14 cellular contexts compared by ENCODE assay signal in genomic region chr1:41500781-41501518, GRCh38. TPM values are rescaled to one million over a fixed set of nuclear protein-coding genes. Genes with fewer than 3 reads are reported as not detected.
A peak's percentile ranks its signal among the peaks of the same experiment; 100 is the strongest.
DNase-seq lines count a peak whose midpoint lies in the region; ATAC-seq and TF ChIP-seq lines count a peak whose summit lies in the region.
"Had no signal": no experiment of that assay in that cellular context is flagged by ENCODE, and none has a peak within 500 bp of the region (broad histone marks: within the 10 kb centered on the region; RNA-seq: fewer than 3 reads in every experiment).

No MANE protein-coding gene starts in this region.

- peak overlapping the region; percentile 29 for H2BK5ac ChIP-seq in mesendoderm (ENCODE audit: low read length)

- no peak for TF ChIP-seq POLR2A in breast epithelium (IDR thresholded peaks at IDR 0.05)

- no peaks in the 10 kb centered on the region for H3K79me1 ChIP-seq in mesendoderm (ENCODE audit: low read length)

- H3K36me3 ChIP-seq in breast epithelium (no peaks in the 10 kb centered on the region), mesendoderm (ENCODE audit: control insufficient read depth, insufficient read depth, low read length) (no peaks in the 10 kb centered on the region), tibial artery (no peaks in the 10 kb centered on the region)

- H4K5ac ChIP-seq in mesendoderm (ENCODE audit: low read length), result no peak overlapping the region

- TF ChIP-seq CTCF in breast epithelium (IDR thresholded peaks at IDR 0.05) (no peak), tibial artery (IDR thresholded peaks at IDR 0.05) (no peak)

- no CpG with 5 or more reads among the region's 7 CpGs for WGBS in mesendoderm (ENCODE audit: extremely low coverage, insufficient coverage, low lambda C conversion rate)

- DNase-seq in NCI-H2029 treated with DMSO at 0.1 percent for 48 hours (lab: John Stamatoyannopoulos, UW) (peak; percentile 100), NCI-H2029 (lab: John Stamatoyannopoulos, UW) (no peak), breast epithelium (ENCODE audit: low spot score in 2 of 2) (no peak), mesendoderm (peak; percentile 98), tibial artery (no peak), epidermal melanocyte (ENCODE audit: insufficient read length, low spot score) (no peak), amniotic stem cell (lab: John Stamatoyannopoulos, UW) (no peak)
- DNase-seq: DND-41, erythroblast had no signal

- peak overlapping the region; percentile 76 for H3K4ac ChIP-seq in mesendoderm (ENCODE audit: low read depth, low read length)

- H3K4me1 ChIP-seq in breast epithelium, result peaks cover 10 to 45% of the 10 kb centered on the region in 2 donors
- H3K4me1 ChIP-seq in mesendoderm (ENCODE audit: control insufficient read depth, low read depth, low read length), result peaks cover 8% of the 10 kb centered on the region
- H3K4me1 ChIP-seq in tibial artery, result peaks cover 5 to 55% (median 51%) of the 10 kb centered on the region in 4 donors

- H3K4me3 ChIP-seq in breast epithelium, result no peak overlapping the region
- no peak overlapping the region for H3K4me3 ChIP-seq in mesendoderm (ENCODE audit: low read length)
- H3K4me3 ChIP-seq in tibial artery, result no peak overlapping the region
- H3K4me3 ChIP-seq: SJSA1 had no signal

- H3K27ac ChIP-seq in breast epithelium (peak overlapping the region; percentile 83 to 87), mesendoderm (ENCODE audit: low read depth, low read length) (peak overlapping the region; percentile 41), tibial artery (peak overlapping the region; percentile 96 to 97)
- H3K27ac ChIP-seq: SJSA1 had no signal

- no peak overlapping the region for H4K8ac ChIP-seq in mesendoderm (ENCODE audit: low read depth, low read length)

- no peak overlapping the region for H3K23ac ChIP-seq in mesendoderm (ENCODE audit: low read length)

- H2AK5ac ChIP-seq in mesendoderm (ENCODE audit: low read length), result no peak overlapping the region

- H3K79me2 ChIP-seq in mesendoderm (ENCODE audit: control insufficient read depth, insufficient read depth, low read length), result no peaks in the 10 kb centered on the region

- no peak overlapping the region for H2BK15ac ChIP-seq in mesendoderm (replicated peaks; ENCODE audit: low read depth)

- ATAC-seq in GM21529 (IDR thresholded peaks at IDR 0.05; ENCODE audit: unreplicated experiment), result no peak
- ATAC-seq: stimulated activated memory B cell treated with anti-CD40 and anti-IgM and Interleukin-4, amounts not matched to agents 10 μg/mL and 1 μg/mL and 100 μg/mL, for 72 hours; WTC11 had no signal

- no peak overlapping the region for H3K9ac ChIP-seq in mesendoderm (ENCODE audit: low read length)

- intact Hi-C loops in breast epithelium (cut with DNase I; ENCODE audit: low total_unique reads) (no loop called here), tibial artery (cut with DNase I; ENCODE audit: low total_unique reads) (no loop called here)

- H3K4me2 ChIP-seq in mesendoderm (ENCODE audit: low read length), result no peak overlapping the region

- no peaks in the 10 kb centered on the region for H3K27me3 ChIP-seq in breast epithelium
- H3K27me3 ChIP-seq in mesendoderm (ENCODE audit: insufficient read depth, low read length, poor library complexity), result no peaks in the 10 kb centered on the region
- H3K27me3 ChIP-seq in tibial artery, result no peaks in the 10 kb centered on the region
- H3K27me3 ChIP-seq: SJSA1 had no signal

- peak overlapping the region; percentile 23 for H2BK120ac ChIP-seq in mesendoderm (ENCODE audit: low read depth, low read length)

- H3K56ac ChIP-seq in mesendoderm (ENCODE audit: low read length), result peak overlapping the region; percentile 57

- peak overlapping the region; percentile 62 for H3K18ac ChIP-seq in mesendoderm (ENCODE audit: low read length)

- H3K9me3 ChIP-seq in breast epithelium, result no peaks in the 10 kb centered on the region
- H3K9me3 ChIP-seq in tibial artery, result no peaks in the 10 kb centered on the region

RNA-seq across cellular contexts. Expression of gene EDN2, which starts 16.5 kb away (rescaled TPM):
- total RNA-seq in breast epithelium, result 1 to 10 TPM in 2 of 3 donors, not detected in 1; 2.3 to 3.8 TPM
- 0.48 TPM for polyA plus RNA-seq in mesendoderm (2013, experiment 1 of 2)
- 0.48 TPM for polyA plus RNA-seq in mesendoderm (2013, experiment 2 of 2)
- polyA plus RNA-seq: neural cell had no signal

Comparison
In these comparisons a context has a peak if more than half of its experiments do, and no peak if none do; other contexts are left out.
1. DNase-seq: peak in NCI-H2029 treated with DMSO at 0.1 percent for 48 hours (single experiment) and mesendoderm (single experiment); none in NCI-H2029 (single experiment), breast epithelium (0 of 2), tibial artery (0 of 2), epidermal melanocyte (single experiment) and amniotic stem cell (single experiment).
2. H3K27ac ChIP-seq: peak in every context shown above with its lines; median percentile 96 in tibial artery; 85 in breast epithelium; 41 in mesendoderm.